Comparison of ENCODE assay signal across 8 cellular contexts in the genomic region with DNA sequence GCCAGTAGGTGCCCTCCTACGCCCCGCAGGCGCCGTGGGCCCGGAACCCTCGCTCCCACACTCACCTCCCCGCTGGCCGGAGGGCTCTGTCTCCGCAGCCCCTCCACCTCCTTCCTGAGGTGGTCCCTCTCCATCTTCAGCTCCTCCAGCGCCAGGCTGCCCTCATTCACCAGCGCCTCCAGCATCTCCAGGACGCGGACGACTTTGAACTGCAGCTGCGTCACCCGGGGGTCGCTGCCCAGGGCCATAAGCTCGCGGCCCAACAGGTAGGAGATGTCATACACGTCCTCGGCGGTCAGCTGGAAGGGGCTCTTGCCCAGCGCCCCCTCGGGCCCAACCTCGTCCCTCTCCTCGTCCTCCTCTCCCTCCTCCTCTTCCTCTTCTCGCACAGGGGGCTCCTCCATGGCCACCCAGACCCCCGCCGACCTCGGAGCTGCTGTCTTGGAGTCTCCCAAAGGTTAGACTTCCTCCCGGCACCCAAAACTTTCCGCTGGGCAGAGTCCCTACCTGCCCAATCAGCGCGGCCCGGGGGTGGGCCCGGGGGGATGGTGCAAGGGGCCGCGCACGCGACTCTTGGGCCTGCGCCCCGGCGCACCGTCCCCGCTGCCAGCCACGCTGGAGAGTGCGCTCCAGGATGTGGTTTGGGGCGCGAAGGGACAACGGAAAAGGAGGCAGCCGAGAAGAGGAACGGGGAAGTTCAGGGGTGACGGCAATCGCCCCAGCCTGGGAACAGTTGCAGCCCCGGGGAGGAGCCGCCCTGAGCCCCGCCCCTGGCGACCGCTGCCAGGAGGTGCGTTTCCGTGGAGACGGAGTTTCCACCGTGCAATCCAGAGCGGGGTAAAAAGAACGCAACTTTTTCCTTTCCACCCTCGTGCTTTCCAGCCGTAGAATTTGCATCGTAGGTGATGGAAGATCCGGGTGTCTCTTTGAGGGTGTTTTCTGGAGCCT. TPM values are rescaled to one million over a fixed set of nuclear protein-coding genes. Genes with fewer than 3 reads are reported as not detected.
A peak's percentile ranks its signal among the peaks of the same experiment; 100 is the strongest.
DNase-seq lines count a peak whose midpoint lies in the region; ATAC-seq and TF ChIP-seq lines count a peak whose summit lies in the region.

A gene with protein sequence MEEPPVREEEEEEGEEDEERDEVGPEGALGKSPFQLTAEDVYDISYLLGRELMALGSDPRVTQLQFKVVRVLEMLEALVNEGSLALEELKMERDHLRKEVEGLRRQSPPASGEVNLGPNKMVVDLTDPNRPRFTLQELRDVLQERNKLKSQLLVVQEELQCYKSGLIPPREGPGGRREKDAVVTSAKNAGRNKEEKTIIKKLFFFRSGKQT (minus strand): TSS at position 668 of the 948 bp plus-strand sequence. CDS start 264 bp downstream, at position 404.

- no peaks in the 10 kb centered on the region for H3K27me3 ChIP-seq in lung (ENCODE audit: control insufficient read depth, insufficient read depth)

- peak within 1 kb of the TSS; percentile 97 for H3K4me3 Mint-ChIP-seq in activated CD4-positive, alpha-beta memory T cell treated with anti-CD3 and anti-CD28 coated beads, Interleukin-2, amount 10 ng/mL, durations not matched to agents 7 days and 5 days

- no peak for TF ChIP-seq CTCF in lung (IDR thresholded peaks at IDR 0.05; ENCODE audit: control extremely low read depth, extremely low read depth)

- H3K36me3 Mint-ChIP-seq in activated CD4-positive, alpha-beta memory T cell treated with anti-CD3 and anti-CD28 coated beads, Interleukin-2, amount 10 ng/mL, durations not matched to agents 7 days and 5 days (ENCODE audit: low read depth): peaks cover 26% of the 10 kb centered on the region

- DNase-seq in AML-193 (lab: John Stamatoyannopoulos, UW): peak; percentile 95 to 98
- peak; percentile 43 for DNase-seq in NCI-H526 treated with DMSO at 0.1 percent for 48 hours (lab: John Stamatoyannopoulos, UW)
- peak; percentile 93 for DNase-seq in activated CD4-positive, alpha-beta memory T cell treated with anti-CD3 and anti-CD28 coated beads, Interleukin-2, amount 10 ng/mL, durations not matched to agents 7 days and 5 days
- peak; percentile 89 for DNase-seq in ecto neural progenitor cell (ENCODE audit: low spot score)
- DNase-seq in lung (ENCODE audit: low spot score): peak; percentile 91
- DNase-seq in stimulated activated CD4-positive, alpha-beta T cell treated with anti-CD3 and anti-CD28 coated beads, TNF-alpha, amount 100 ng/mL, for 1 hour (ENCODE audit: low read depth in 3 of 3, low spot score in 1 of 3): peak; percentile 85 to 86 (median 86)

- POLR2A ChIA-PET in activated CD4-positive, alpha-beta memory T cell treated with anti-CD3 and anti-CD28 coated beads, Interleukin-2, amount 10 ng/mL, durations not matched to agents 7 days and 5 days (lab: Charles Lee): interaction anchor here (0.7 to 5.4 kb wide), 14 partner anchors 8 to 911 kb away, joined by 3 to 58 read pairs (median 5); a partner anchor contains a TSS

- peak within 1 kb of the TSS; percentile 96 for H3K27ac Mint-ChIP-seq in activated CD4-positive, alpha-beta memory T cell treated with anti-CD3 and anti-CD28 coated beads, Interleukin-2, amount 10 ng/mL, durations not matched to agents 7 days and 5 days

- no peaks in the 10 kb centered on the region for H3K27me3 Mint-ChIP-seq in activated CD4-positive, alpha-beta memory T cell treated with anti-CD3 and anti-CD28 coated beads, Interleukin-2, amount 10 ng/mL, durations not matched to agents 7 days and 5 days

- ATAC-seq in GM18867 (IDR thresholded peaks at IDR 0.05; ENCODE audit: unreplicated experiment) (peak; percentile 73), HG03097 (IDR thresholded peaks at IDR 0.05; ENCODE audit: low FRiP score, unreplicated experiment) (peak; percentile 70), lung (ENCODE audit: insufficient read depth, low FRiP score) (peak; percentile 93)

- H3K9me3 Mint-ChIP-seq in activated CD4-positive, alpha-beta memory T cell treated with anti-CD3 and anti-CD28 coated beads, Interleukin-2, amount 10 ng/mL, durations not matched to agents 7 days and 5 days: no peaks in the 10 kb centered on the region

- CTCF ChIA-PET in activated CD4-positive, alpha-beta memory T cell treated with anti-CD3 and anti-CD28 coated beads, Interleukin-2, amount 10 ng/mL, durations not matched to agents 7 days and 5 days (lab: Charles Lee): interaction anchor here (1.0 to 2.4 kb wide), 5 partner anchors 12 to 71 kb away, joined by 3 to 7 read pairs (median 4); no protein-coding TSS in a partner anchor

- no peaks in the 10 kb centered on the region for H3K36me3 ChIP-seq in lung (ENCODE audit: control insufficient read depth in 2 of 2, insufficient read depth in 2 of 2, low read length in 2 of 2)

- no peaks in the 10 kb centered on the region for H3K9me3 ChIP-seq in lung (ENCODE audit: control insufficient read depth in 2 of 2, insufficient read depth in 1 of 2, low read length in 1 of 2)

- peaks cover 49% of the 10 kb centered on the region for H3K4me1 Mint-ChIP-seq in activated CD4-positive, alpha-beta memory T cell treated with anti-CD3 and anti-CD28 coated beads, Interleukin-2, amount 10 ng/mL, durations not matched to agents 7 days and 5 days

- peaks cover 0 to 3% of the 10 kb centered on the region in 2 donors for H3K4me1 ChIP-seq in lung (ENCODE audit: control insufficient read depth in 2 of 2, insufficient read depth in 2 of 2, low read length in 2 of 2)

- peak within 1 kb of the TSS; percentile 34 to 91 for H3K27ac ChIP-seq in lung (ENCODE audit: low read depth in 1 of 2, low read length in 1 of 2)

- H3K4me3 ChIP-seq in lung: peak within 1 kb of the TSS; percentile 89

- 0% methylated on average over 69 of the region's 69 CpGs for WGBS in lung, 2 donors

RNA-seq across cellular contexts. Expression of the gene that starts here (rescaled TPM):
- 1 to 10 TPM; 8.9 to 9.0 TPM for total RNA-seq in activated CD4-positive, alpha-beta memory T cell treated with anti-CD3 and anti-CD28 coated beads, Interleukin-2, amount 10 ng/mL, durations not matched to agents 7 days and 5 days
- total RNA-seq in lung: 10 to 100 TPM in 1 of 2 donors, 1 to 10 TPM in 1; 7.7 to 12.2 TPM
- 10 to 100 TPM; 13.7 to 40.7 TPM for polyA plus RNA-seq in lung

Comparison
In these comparisons a context has a peak if more than half of its experiments do, and no peak if none do; other contexts are left out.
1. Peak in every context shown above with its lines: DNase-seq, ATAC-seq, H3K4me3 ChIP-seq and H3K27ac ChIP-seq.
2. DNase-seq: peak in every context shown above with its lines; median percentile 96 in AML-193; 93 in activated CD4-positive, alpha-beta memory T cell treated with anti-CD3 and anti-CD28 coated beads, Interleukin-2, amount 10 ng/mL, durations not matched to agents 7 days and 5 days; 91 in lung; 89 in ecto neural progenitor cell; 86 in stimulated activated CD4-positive, alpha-beta T cell treated with anti-CD3 and anti-CD28 coated beads, TNF-alpha, amount 100 ng/mL, for 1 hour; 43 in NCI-H526 treated with DMSO at 0.1 percent for 48 hours.